In genomic region chr1:200334661-200335256, GRCh38 we compare ENCODE assay signal across 2 cellular contexts.
TF ChIP-seq lines count a peak whose summit lies in the region.

No MANE protein-coding gene starts in this region.

TF ChIP-seq in IMR-90, 13 proteins besides CTCF, POLR2A, EP300 and RAD21:
- TF ChIP-seq BHLHE40 (IDR thresholded peaks at IDR 0.05; ENCODE audit: low read depth, low read length) (no peak), FOS (IDR thresholded peaks at IDR 0.05; ENCODE audit: low read depth, low read length) (0 out of 2 replicates have a peak, but pooled peaks have one; percentile 16)

TF ChIP-seq in K562, 482 proteins besides CTCF, POLR2A, EP300 and RAD21:
- TF ChIP-seq ZNF41 (CRISPR knock-in tag; conservative IDR thresholded peaks at IDR 0.05) (no peak), EP400 (IDR thresholded peaks at IDR 0.05) (no peak), MLX (CRISPR knock-in tag; conservative IDR thresholded peaks at IDR 0.05) (no peak), ZNF146 (CRISPR knock-in tag; IDR thresholded peaks at IDR 0.05; ENCODE audit: unreplicated experiment) (peak; percentile 14), HES1 (IDR thresholded peaks at IDR 0.05; ENCODE audit: low read depth) (no peak), ZNF143 (CRISPR knock-in tag; IDR thresholded peaks at IDR 0.05) (no peak), CCNT2 (IDR thresholded peaks at IDR 0.05; ENCODE audit: borderline replicate concordance, extremely low read depth, insufficient read length, low read depth, low read length) (no peak)
